1 cellular context compared by ENCODE assay signal in genomic region chr12:120588371-120588770, GRCh38.
TF ChIP-seq lines count a peak whose summit lies in the region.

No MANE protein-coding gene starts in this region.

TF ChIP-seq in H1, 55 proteins besides CTCF, POLR2A, EP300 and RAD21:
- TF ChIP-seq MAX (IDR thresholded peaks at IDR 0.05) (no peak), RFX5 (IDR thresholded peaks at IDR 0.05; ENCODE audit: borderline replicate concordance, low read depth, low read length) (no peak), TCF12 (IDR thresholded peaks at IDR 0.05; ENCODE audit: low read depth, low read length) (no peak), GABPA (IDR thresholded peaks at IDR 0.05; ENCODE audit: borderline replicate concordance, insufficient read depth, low read length) (no peak), KDM1A (IDR thresholded peaks at IDR 0.05; ENCODE audit: borderline replicate concordance, low read length) (peak; percentile 44; the same call in 1 of the 2 replicates)
